27 cellular contexts compared by ENCODE assay signal in genomic region chr17:69240201-69240600, GRCh38. TPM values are rescaled to one million over a fixed set of nuclear protein-coding genes. Genes with fewer than 3 reads are reported as not detected.
"Had no signal": no experiment of that assay in that cellular context is flagged by ENCODE, and none has a peak within 500 bp of the region (broad histone marks: within the 10 kb centered on the region; RNA-seq: fewer than 3 reads in every experiment).

No MANE protein-coding gene starts in this region.

- H3K27ac ChIP-seq: ascending aorta, breast epithelium, coronary artery, esophagus muscularis mucosa, foreskin keratinocyte, gastroesophageal sphincter, heart right ventricle had no signal

- ATAC-seq: activated naive CD4-positive, alpha-beta T cell treated with anti-CD3 and anti-CD28 coated beads, Interleukin-2, amount 50 U/mL, for 72 hours; activated T-cell treated with anti-CD3 and anti-CD28 coated beads, Interleukin-2, amount 50 U/mL, for 72 hours; effector memory CD8-positive, alpha-beta T cell; foreskin keratinocyte; gastroesophageal sphincter; heart right ventricle; WTC11 had no signal

- DNase-seq: activated CD4-positive, alpha-beta memory T cell treated with anti-CD3 and anti-CD28 coated beads, Interleukin-2, amount 10 ng/mL, durations not matched to agents 7 days and 5 days; activated CD4-positive, alpha-beta T cell treated with anti-CD3 and anti-CD28 coated beads for 1 hour; activated CD4-positive, alpha-beta T cell treated with anti-CD3 and anti-CD28 coated beads for 4 hours; activated CD4-positive, alpha-beta T cell treated with anti-CD3 and anti-CD28 coated beads, Interleukin-2, amount 10 ng/mL, durations not matched to agents 7 days and 5 days; activated CD4-positive, alpha-beta T cell treated with anti-CD3 and anti-CD28 coated beads, Interleukin-2, amount 50 U/mL, for 4 hours; activated CD8-positive, alpha-beta memory T cell treated with anti-CD3 and anti-CD28 coated beads, Interleukin-2, amount 50 U/mL, for 48 hours; activated gamma-delta T cell; activated naive CD4-positive, alpha-beta T cell; activated naive CD4-positive, alpha-beta T cell treated with anti-CD3 and anti-CD28 coated beads, Interleukin-2, amount 10 ng/mL, durations not matched to agents 7 days and 5 days; activated naive CD8-positive, alpha-beta T cell treated with anti-CD3 and anti-CD28 coated beads, Interleukin-2, amount 10 ng/mL, durations not matched to agents 7 days and 5 days; activated T-cell treated with anti-CD3 and anti-CD28 coated beads for 4 hours; activated T-cell treated with anti-CD3 and anti-CD28 coated beads, Interleukin-2, amount 50 U/mL, for 24 hours; activated T-cell treated with anti-CD3 and anti-CD28 coated beads, Interleukin-2, amount 50 U/mL, for 72 hours; dermis blood vessel endothelial cell; effector CD4-positive, alpha-beta T cell; effector memory CD8-positive, alpha-beta T cell; foreskin keratinocyte; heart right ventricle; T-helper 2 cell had no signal

RNA-seq across cellular contexts. Expression of gene ABCA10, which starts 11.6 kb away (rescaled TPM):
- total RNA-seq: cardiac muscle cell, WTC11 had no signal
- polyA plus RNA-seq: cardiac muscle cell had no signal
